8 cellular contexts compared by ENCODE assay signal in genomic region chr1:38817958-38818705, GRCh38. TPM values are rescaled to one million over a fixed set of nuclear protein-coding genes. Genes with fewer than 3 reads are reported as not detected.
DNase-seq lines count a peak whose midpoint lies in the region; ATAC-seq and TF ChIP-seq lines count a peak whose summit lies in the region.

No MANE protein-coding gene starts in this region.

- H3K9me3 Mint-ChIP-seq in CD14-positive monocyte: peaks cover 3 to 16% (median 13%) of the 10 kb centered on the region in 7 donors
- no peaks in the 10 kb centered on the region for H3K9me3 Mint-ChIP-seq in osteocyte (ENCODE audit: unreplicated experiment)

- H3K27me3 Mint-ChIP-seq in CD14-positive monocyte (ENCODE audit: low read depth in 3 of 3) (peaks cover 47 to 57% (median 53%) of the 10 kb centered on the region in 3 donors), osteocyte (ENCODE audit: unreplicated experiment) (peaks cover 49% of the 10 kb centered on the region)

- H3K27ac Mint-ChIP-seq in CD14-positive monocyte (no peak overlapping the region), osteocyte (ENCODE audit: unreplicated experiment) (no peak overlapping the region)

- 13% methylated on average over 3 of the region's 79 CpGs; no CpG with 5 or more reads in 1 of the 2 donors for WGBS in esophagus squamous epithelium, 2 donors

- H3K4me1 Mint-ChIP-seq in CD14-positive monocyte (peaks cover 28% of the 10 kb centered on the region), osteocyte (ENCODE audit: unreplicated experiment) (peaks cover 9% of the 10 kb centered on the region)

- intact Hi-C loops in CD14-positive monocyte (cut with micrococcal nuclease) (no loop called here), esophagus squamous epithelium (cut with DNase I) (loop anchor here (5.0 kb wide), 1 partner anchor 786 kb away; no protein-coding TSS in a partner anchor), uterus (cut with DNase I; ENCODE audit: low total_unique reads) (no loop called here)

- H3K36me3 ChIP-seq in esophagus squamous epithelium: no peaks in the 10 kb centered on the region
- no peaks in the 10 kb centered on the region for H3K36me3 ChIP-seq in uterus

- H3K9me3 ChIP-seq in esophagus squamous epithelium (no peaks in the 10 kb centered on the region), uterus (no peaks in the 10 kb centered on the region)

- DNase-seq in CD14-positive monocyte (ENCODE audit: low spot score) (no peak), HuH-7.5 (ENCODE audit: low spot score) (peak; percentile 53), esophagus squamous epithelium (lab: John Stamatoyannopoulos, UW) (no peak), osteocyte (ENCODE audit: extremely low spot score, unreplicated experiment) (peak; percentile 88), uterus (peak in 1 of 2 donors; percentile 21), COR-L47 (lab: John Stamatoyannopoulos, UW) (no peak)
- peak; percentile 61 for DNase-seq in activated CD8-positive, alpha-beta memory T cell treated with anti-CD3 and anti-CD28 coated beads, Interleukin-2, amount 50 U/mL, for 4 hours

- H3K27me3 ChIP-seq in esophagus squamous epithelium: peaks cover 0 to 80% (median 12%) of the 10 kb centered on the region in 4 donors
- peaks cover 13 to 17% of the 10 kb centered on the region in 2 donors for H3K27me3 ChIP-seq in uterus

- peak; percentile 95 for TF ChIP-seq CTCF in CD14-positive monocyte (IDR thresholded peaks at IDR 0.05)
- peak; percentile 64 to 91 (median 77) for TF ChIP-seq CTCF in esophagus squamous epithelium (IDR thresholded peaks at IDR 0.05)
- no peak for TF ChIP-seq CTCF in osteocyte (IDR thresholded peaks at IDR 0.05)
- TF ChIP-seq CTCF in uterus (IDR thresholded peaks at IDR 0.05): peak; percentile 38 to 68 (median 62)

- H3K4me1 ChIP-seq in esophagus squamous epithelium (peaks cover 9 to 25% (median 12%) of the 10 kb centered on the region in 3 donors), uterus (no peaks in the 10 kb centered on the region)

- H3K4me3 Mint-ChIP-seq in CD14-positive monocyte: peak overlapping the region; percentile 63 to 80
- H3K4me3 Mint-ChIP-seq in osteocyte (ENCODE audit: unreplicated experiment): no peak overlapping the region

- H3K27ac ChIP-seq in esophagus squamous epithelium (peak overlapping the region in 1 of 4 donors; percentile 7), uterus (no peak overlapping the region)

- ATAC-seq in HG03039 (IDR thresholded peaks at IDR 0.05; ENCODE audit: unreplicated experiment): no peak

- H3K36me3 Mint-ChIP-seq in CD14-positive monocyte (peaks cover 0 to 10% of the 10 kb centered on the region in 2 donors), osteocyte (ENCODE audit: unreplicated experiment) (no peaks in the 10 kb centered on the region)

- TF ChIP-seq POLR2A in esophagus squamous epithelium (IDR thresholded peaks at IDR 0.05) (no peak), uterus (IDR thresholded peaks at IDR 0.05) (no peak)

- H3K4me3 ChIP-seq in esophagus squamous epithelium (peak overlapping the region; percentile 23 to 63 (median 38)), uterus (peak overlapping the region in 1 of 2 donors; percentile 8)

RNA-seq across cellular contexts. Expression of gene RRAGC, which starts 41.4 kb away (rescaled TPM):
- polyA plus RNA-seq in CD14-positive monocyte: 1 to 10 TPM; 6.6 to 8.0 TPM
- 10 to 100 TPM; 11.9 to 20.1 (median 17.5) TPM for total RNA-seq in esophagus squamous epithelium
- total RNA-seq in osteocyte: 54.3 and 63.4 TPM in 2 replicates
- total RNA-seq in uterus: 10 to 100 TPM in 3 of 4 donors, 1 to 10 TPM in 1; 7.2 to 29.5 (median 20.4) TPM

RNA-seq across cellular contexts. Expression of gene MYCBP, which starts 55.0 kb away (rescaled TPM):
- 10 to 100 TPM; 77.2 to 92.3 TPM for polyA plus RNA-seq in CD14-positive monocyte
- 10 to 100 TPM; 22.7 to 42.0 (median 26.0) TPM for total RNA-seq in esophagus squamous epithelium
- total RNA-seq in osteocyte: 2.3 and 3.0 TPM in 2 replicates
- 10 to 100 TPM; 10.7 to 38.7 (median 17.7) TPM for total RNA-seq in uterus

Comparison
In these comparisons a context has a peak if more than half of its experiments do, and no peak if none do; other contexts are left out.
1. DNase-seq: peak in HuH-7.5 (single experiment), activated CD8-positive, alpha-beta memory T cell treated with anti-CD3 and anti-CD28 coated beads, Interleukin-2, amount 50 U/mL, for 4 hours (single experiment) and osteocyte (single experiment); none in CD14-positive monocyte (single experiment), esophagus squamous epithelium (single experiment) and COR-L47 (single experiment).